Comparison of ENCODE assay signal across 16 cellular contexts in genomic region chr14:37622231-37622923, GRCh38. TPM values are rescaled to one million over a fixed set of nuclear protein-coding genes. Genes with fewer than 3 reads are reported as not detected.
DNase-seq lines count a peak whose midpoint lies in the region; ATAC-seq and TF ChIP-seq lines count a peak whose summit lies in the region.
"Had no signal": no experiment of that assay in that cellular context is flagged by ENCODE, and none has a peak within 500 bp of the region (broad histone marks: within the 10 kb centered on the region; RNA-seq: fewer than 3 reads in every experiment).

No MANE protein-coding gene starts in this region.

- TF ChIP-seq EP300 in neural cell (conservative IDR thresholded peaks at IDR 0.05; ENCODE audit: poor library complexity, severe bottlenecking): no peak

- no peaks in the 10 kb centered on the region for H3K9me2 ChIP-seq in neural cell (ENCODE audit: insufficient read depth, low read length)
- no peaks in the 10 kb centered on the region for H3K9me2 ChIP-seq in OCI-LY7 (ENCODE audit: insufficient read depth, low read length)

- peak overlapping the region; percentile 45 for H3K4me3 ChIP-seq in AG04449 (ENCODE audit: low read depth, low read length)
- H3K4me3 ChIP-seq in fibroblast of the aortic adventitia (ENCODE audit: low read depth, low read length): peak overlapping the region; percentile 29
- H3K4me3 ChIP-seq in neural cell (ENCODE audit: low read length): peak overlapping the region; percentile 54
- H3K4me3 ChIP-seq in BE2C (ENCODE audit: low read depth, low read length): no peak overlapping the region
- no peak overlapping the region for H3K4me3 ChIP-seq in OCI-LY7 (ENCODE audit: low read depth, low read length, poor library complexity, severe bottlenecking)

- intact Hi-C loops in OCI-LY7 (cut with micrococcal nuclease; ENCODE audit: unreplicated experiment): no loop called here

- H3K79me2 ChIP-seq in neural cell (replicated peaks; ENCODE audit: insufficient read depth, low read length): no peaks in the 10 kb centered on the region
- no peaks in the 10 kb centered on the region for H3K79me2 ChIP-seq in OCI-LY7 (ENCODE audit: insufficient read depth, low read depth, low read length)

- H3K27me3 ChIP-seq in neural cell (ENCODE audit: insufficient read depth, low read depth, low read length): peaks cover 31% of the 10 kb centered on the region
- H3K27me3 ChIP-seq in BE2C: peaks cover 29% of the 10 kb centered on the region
- H3K27me3 ChIP-seq: ascending aorta had no signal

- POLR2A ChIA-PET in AG04449 (lab: Yijun Ruan, JAX): interaction anchor here (0.8 kb wide), 1 partner anchor 426 kb away, joined by 3 read pairs; no protein-coding TSS in a partner anchor
- POLR2A ChIA-PET in OCI-LY7 (lab: Charles Lee): no interaction called here

- H3K27ac ChIP-seq in VCaP (0 out of 2 replicates have a peak overlapping the region, but pooled peaks have one; percentile 21), neural cell (ENCODE audit: low read length) (no peak overlapping the region), OCI-LY7 (ENCODE audit: low read depth, low read length, poor library complexity, severe bottlenecking) (no peak overlapping the region)
- H3K27ac ChIP-seq: ascending aorta, spleen had no signal

- no peaks in the 10 kb centered on the region for H3F3A ChIP-seq in neural cell (ENCODE audit: insufficient read depth, low read length, poor library complexity, severe bottlenecking)

- H4K20me1 ChIP-seq in neural cell (ENCODE audit: insufficient read depth) (no peaks in the 10 kb centered on the region), OCI-LY7 (ENCODE audit: insufficient read depth, low read length) (no peaks in the 10 kb centered on the region)

- H2AFZ ChIP-seq in neural cell (ENCODE audit: low read depth, low read length) (no peak overlapping the region), OCI-LY7 (ENCODE audit: low read length) (no peak overlapping the region)

- H3K36me3 ChIP-seq in neural cell (ENCODE audit: insufficient read depth, low read length) (no peaks in the 10 kb centered on the region), BE2C (no peaks in the 10 kb centered on the region), OCI-LY7 (ENCODE audit: insufficient read depth, low read length) (no peaks in the 10 kb centered on the region)
- H3K36me3 ChIP-seq: ascending aorta, spleen had no signal

- TF ChIP-seq CTCF in AG04449 (IDR thresholded peaks at IDR 0.05; ENCODE audit: insufficient read depth, low read length, missing control alignments) (peak; percentile 26), VCaP (conservative IDR thresholded peaks at IDR 0.05) (no peak), fibroblast of the aortic adventitia (IDR thresholded peaks at IDR 0.05; ENCODE audit: insufficient read depth, low read length) (no peak), neural cell (IDR thresholded peaks at IDR 0.05; ENCODE audit: poor library complexity, severe bottlenecking) (no peak), BE2C (IDR thresholded peaks at IDR 0.05; ENCODE audit: low read depth, low read length) (no peak), OCI-LY7 (conservative IDR thresholded peaks at IDR 0.05; ENCODE audit: low read length) (no peak)

- no peak for ATAC-seq in HG02840 (IDR thresholded peaks at IDR 0.05; ENCODE audit: low FRiP score, unreplicated experiment)

- TF ChIP-seq RAD21 in neural cell (conservative IDR thresholded peaks at IDR 0.05): no peak

- no peak overlapping the region for H3K9ac ChIP-seq in neural cell (ENCODE audit: low read length)

- H3K4me2 ChIP-seq in neural cell (ENCODE audit: low read length): no peak overlapping the region
- no peak overlapping the region for H3K4me2 ChIP-seq in OCI-LY7 (ENCODE audit: low read length)

- H3K9me3 ChIP-seq in neural cell (ENCODE audit: low read length) (no peaks in the 10 kb centered on the region), BE2C (no peaks in the 10 kb centered on the region), OCI-LY7 (ENCODE audit: low read length) (no peaks in the 10 kb centered on the region)
- H3K9me3 ChIP-seq: ascending aorta had no signal

- CTCF ChIA-PET in AG04449 (lab: Yijun Ruan, JAX): interaction anchor here (1.1 to 3.4 kb wide), 6 partner anchors 10 to 392 kb away, joined by 3 to 12 read pairs (median 4); no protein-coding TSS in a partner anchor
- CTCF ChIA-PET in OCI-LY7 (lab: Charles Lee; ENCODE audit: unreplicated experiment): no interaction called here

- no TSS peak for BruUV-seq in OCI-LY7 (replicated peaks; lab: Mats Ljungman, UMichigan)

- no peak for DNase-seq in AG04449 (ENCODE audit: low read depth, low spot score)
- DNase-seq in fibroblast of the aortic adventitia (ENCODE audit: low read depth): peak; percentile 14
- no peak for DNase-seq in BE2C
- DNase-seq in SW480 (ENCODE audit: low spot score): no peak
- DNase-seq in OCI-LY7 (ENCODE audit: low spot score): no peak
- DNase-seq: DND-41, NCI-H187 treated with DMSO at 0.1 percent for 48 hours, OCI-M1, spleen had no signal

- H3K4me1 ChIP-seq in BE2C (no peaks in the 10 kb centered on the region), OCI-LY7 (ENCODE audit: insufficient read depth, low read length, poor library complexity, severe bottlenecking) (no peaks in the 10 kb centered on the region)
- H3K4me1 ChIP-seq: ascending aorta had no signal

TF ChIP-seq in neural cell, 6 proteins besides CTCF, POLR2A, EP300 and RAD21:
- TF ChIP-seq MXI1 (conservative IDR thresholded peaks at IDR 0.05; ENCODE audit: poor library complexity, severe bottlenecking) (no peak), TAF1 (IDR thresholded peaks at IDR 0.05; ENCODE audit: low read depth) (no peak), SMC3 (conservative IDR thresholded peaks at IDR 0.05; ENCODE audit: poor library complexity) (no peak), EZH2 (IDR thresholded peaks at IDR 0.05; ENCODE audit: borderline replicate concordance, insufficient read depth, low read length, poor library complexity, severe bottlenecking) (no peak), REST (IDR thresholded peaks at IDR 0.05; ENCODE audit: borderline replicate concordance) (no peak), POLR2AphosphoS5 (IDR thresholded peaks at IDR 0.05) (no peak)

RNA-seq across cellular contexts. Expression of gene TTC6, which starts 26.9 kb away (rescaled TPM):
- total RNA-seq in fibroblast of the aortic adventitia (ENCODE audit: low replicate concordance) (0.16 and 0.36 TPM in 2 replicates), OCI-LY7 (2022) (not detected in 2 replicates)
- polyA plus RNA-seq in neural cell: 0.10 TPM in 1 of 2 replicates, not detected in the other
- 0.23 and 0.24 TPM in 2 replicates for polyA minus RNA-seq in neural cell
- polyA plus RNA-seq in BE2C (2012; ENCODE audit: insufficient read depth, insufficient read length, low read depth): not detected
- total RNA-seq in OCI-LY7 (2014; rRNA removed; shearing (Covaris generic)): not detected in 2 replicates
- total RNA-seq: ascending aorta; mononuclear cell; spleen; T-helper 2 cell treated with Interferon-gamma antibody and Interleukin-4, amounts not matched to agents 100 ng/mL and 5 ng/mL, for 36 hours had no signal
- polyA plus RNA-seq: IgD-negative memory B cell, spleen had no signal

RNA-seq across cellular contexts. Expression of gene FOXA1, which starts 27.3 kb away (rescaled TPM):
- total RNA-seq in fibroblast of the aortic adventitia (ENCODE audit: low replicate concordance) (not detected in 2 replicates), OCI-LY7 (2022) (not detected in 2 replicates)
- not detected in 2 replicates for polyA plus RNA-seq in neural cell
- polyA minus RNA-seq in neural cell: not detected in 2 replicates
- not detected for polyA plus RNA-seq in BE2C (2012; ENCODE audit: insufficient read depth, insufficient read length, low read depth)
- not detected in 2 replicates for total RNA-seq in OCI-LY7 (2014; rRNA removed; shearing (Covaris generic))
- total RNA-seq: ascending aorta; spleen; T-helper 2 cell treated with Interferon-gamma antibody and Interleukin-4, amounts not matched to agents 100 ng/mL and 5 ng/mL, for 36 hours had no signal
- polyA plus RNA-seq: IgD-negative memory B cell, spleen had no signal

Comparison
In these comparisons a context has a peak if more than half of its experiments do, and no peak if none do; other contexts are left out.
1. H3K4me3 ChIP-seq: peak in AG04449 (single experiment), fibroblast of the aortic adventitia (single experiment) and neural cell (single experiment); none in BE2C (single experiment) and OCI-LY7 (single experiment).